In the genomic region with DNA sequence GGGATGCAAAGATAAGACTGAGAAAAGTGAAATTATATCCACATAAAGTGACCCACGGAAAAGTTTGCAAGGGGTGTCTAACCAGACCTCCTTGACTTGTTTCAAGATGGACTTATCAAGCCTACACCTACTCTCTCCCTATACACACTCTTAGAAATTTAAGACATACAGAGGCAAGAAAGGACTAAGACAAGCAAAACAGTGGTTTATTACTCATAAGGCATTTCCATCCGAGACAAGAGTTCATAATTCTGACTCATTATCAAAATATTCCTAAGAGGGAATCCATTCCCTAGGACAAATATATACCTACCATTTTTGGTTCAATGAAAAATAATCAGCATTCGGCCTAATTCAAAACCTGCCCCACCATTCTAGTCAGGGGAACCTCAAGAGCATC, we compare ENCODE assay signal across 1 cellular context.
TF ChIP-seq lines count a peak whose summit lies in the region.

No MANE protein-coding gene starts in this region.

TF ChIP-seq in SK-N-SH treated with all-trans-retinoic acid at 6 μM for 48 hours, 23 proteins besides CTCF, POLR2A, EP300 and RAD21 (continued from another document):
- TF ChIP-seq, protein P1, sequence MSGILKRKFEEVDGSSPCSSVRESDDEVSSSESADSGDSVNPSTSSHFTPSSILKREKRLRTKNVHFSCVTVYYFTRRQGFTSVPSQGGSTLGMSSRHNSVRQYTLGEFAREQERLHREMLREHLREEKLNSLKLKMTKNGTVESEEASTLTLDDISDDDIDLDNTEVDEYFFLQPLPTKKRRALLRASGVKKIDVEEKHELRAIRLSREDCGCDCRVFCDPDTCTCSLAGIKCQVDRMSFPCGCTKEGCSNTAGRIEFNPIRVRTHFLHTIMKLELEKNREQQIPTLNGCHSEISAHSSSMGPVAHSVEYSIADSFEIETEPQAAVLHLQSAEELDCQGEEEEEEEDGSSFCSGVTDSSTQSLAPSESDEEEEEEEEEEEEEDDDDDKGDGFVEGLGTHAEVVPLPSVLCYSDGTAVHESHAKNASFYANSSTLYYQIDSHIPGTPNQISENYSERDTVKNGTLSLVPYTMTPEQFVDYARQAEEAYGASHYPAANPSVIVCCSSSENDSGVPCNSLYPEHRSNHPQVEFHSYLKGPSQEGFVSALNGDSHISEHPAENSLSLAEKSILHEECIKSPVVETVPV (CRISPR knock-in tag; IDR thresholded peaks at IDR 0.05), result no peak
- TF ChIP-seq PPARA (CRISPR knock-in tag; IDR thresholded peaks at IDR 0.05; ENCODE audit: borderline replicate concordance), result no peak
- TF ChIP-seq, protein P2, sequence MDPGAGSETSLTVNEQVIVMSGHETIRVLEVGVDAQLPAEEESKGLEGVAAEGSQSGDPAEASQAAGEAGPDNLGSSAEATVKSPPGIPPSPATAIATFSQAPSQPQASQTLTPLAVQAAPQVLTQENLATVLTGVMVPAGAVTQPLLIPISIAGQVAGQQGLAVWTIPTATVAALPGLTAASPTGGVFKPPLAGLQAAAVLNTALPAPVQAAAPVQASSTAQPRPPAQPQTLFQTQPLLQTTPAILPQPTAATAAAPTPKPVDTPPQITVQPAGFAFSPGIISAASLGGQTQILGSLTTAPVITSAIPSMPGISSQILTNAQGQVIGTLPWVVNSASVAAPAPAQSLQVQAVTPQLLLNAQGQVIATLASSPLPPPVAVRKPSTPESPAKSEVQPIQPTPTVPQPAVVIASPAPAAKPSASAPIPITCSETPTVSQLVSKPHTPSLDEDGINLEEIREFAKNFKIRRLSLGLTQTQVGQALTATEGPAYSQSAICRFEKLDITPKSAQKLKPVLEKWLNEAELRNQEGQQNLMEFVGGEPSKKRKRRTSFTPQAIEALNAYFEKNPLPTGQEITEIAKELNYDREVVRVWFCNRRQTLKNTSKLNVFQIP (CRISPR knock-in tag; IDR thresholded peaks at IDR 0.05; ENCODE audit: borderline replicate concordance, low read depth), result no peak
TF ChIP-seq in SK-N-SH treated with all-trans-retinoic acid at 6 μM for 48 hours: peak in this region for 0.
